Comparison of ENCODE assay signal across 27 cellular contexts in genomic region chr7:37297546-37297945, GRCh38.
A peak's percentile ranks its signal among the peaks of the same experiment; 100 is the strongest.
DNase-seq lines count a peak whose midpoint lies in the region; ATAC-seq, FAIRE-seq and TF ChIP-seq lines count a peak whose summit lies in the region.
"Had no signal": no experiment of that assay in that cellular context is flagged by ENCODE, and none has a peak within 500 bp of the region (broad histone marks: within the 10 kb centered on the region; RNA-seq: fewer than 3 reads in every experiment).

No MANE protein-coding gene starts in this region.

- dilution Hi-C loops in mammary epithelial cell (cut with HindIII; ENCODE audit: low sequenced_read_pairs): no loop called here

- in situ Hi-C loops in mammary epithelial cell (cut with MboI; ENCODE audit: low sequenced_read_pairs in 2 of 2): no loop called here

- CTCF ChIA-PET in MCF 10A (lab: Yijun Ruan, JAX): interaction anchor here (0.8 to 1.3 kb wide), 2 partner anchors 99 to 576 kb away, joined by 3 to 4 read pairs; no protein-coding TSS in a partner anchor
- CTCF ChIA-PET in mammary epithelial cell (lab: Charles Lee; ENCODE audit: low non-redundant PET): no interaction called here

- H3K4me2 ChIP-seq in mammary epithelial cell (ENCODE audit: insufficient read depth, low read depth, low read length): no peak overlapping the region
- H3K4me2 ChIP-seq: hepatocyte had no signal

- H3K4me3 ChIP-seq in mammary epithelial cell (replicated peaks in 1 of 3; ENCODE audit: insufficient read depth in 1 of 3, low read depth in 2 of 3, low read length in 3 of 3): no peak overlapping the region
- H3K4me3 ChIP-seq in kidney (ENCODE audit: low read length in 2 of 2): no peak overlapping the region
- no peak overlapping the region for H3K4me3 ChIP-seq in aorta (ENCODE audit: low read length in 2 of 2)
- H3K4me3 ChIP-seq in spleen: no peak overlapping the region
- H3K4me3 ChIP-seq: adrenal gland, hepatocyte, Peyer's patch, tibial nerve had no signal

- no peaks in the 10 kb centered on the region for H3K36me3 ChIP-seq in mammary epithelial cell (ENCODE audit: insufficient read depth, low read length)
- no peaks in the 10 kb centered on the region for H3K36me3 ChIP-seq in kidney (ENCODE audit: control insufficient read depth in 1 of 2, insufficient read depth in 2 of 2, low read length in 2 of 2)
- H3K36me3 ChIP-seq in aorta (ENCODE audit: control insufficient read depth in 1 of 2, insufficient read depth in 2 of 2, low read length in 1 of 2): no peaks in the 10 kb centered on the region
- peaks cover 0 to 20% (median 1%) of the 10 kb centered on the region in 6 donors for H3K36me3 ChIP-seq in spleen
- H3K36me3 ChIP-seq: adrenal gland, Peyer's patch had no signal

- H3K27ac ChIP-seq in mammary epithelial cell (ENCODE audit: insufficient read depth, low read depth, low read length) (no peak overlapping the region), kidney (ENCODE audit: low read depth in 2 of 2, low read length in 2 of 2) (no peak overlapping the region), aorta (ENCODE audit: low read depth in 1 of 2, low read length in 2 of 2) (no peak overlapping the region), spleen (peak overlapping the region in 3 of 8 donors; percentile 10 to 24 (median 13))
- H3K27ac ChIP-seq: adrenal gland, hepatocyte, Peyer's patch had no signal

- no peaks in the 10 kb centered on the region for H3K79me2 ChIP-seq in mammary epithelial cell (ENCODE audit: insufficient read depth, low read length)
- H3K79me2 ChIP-seq: hepatocyte had no signal

- POLR2A ChIA-PET in MCF 10A (lab: Yijun Ruan, JAX): no interaction called here

- TF ChIP-seq CTCF in MCF 10A (IDR thresholded peaks at IDR 0.05; ENCODE audit: unreplicated experiment) (no peak), mammary epithelial cell (conservative IDR thresholded peaks at IDR 0.05 in 1 of 2, IDR thresholded peaks at IDR 0.05 in 1 of 2; ENCODE audit: extremely low read depth in 1 of 2, insufficient read depth in 1 of 2, low read depth in 1 of 2, low read length in 2 of 2) (no peak), kidney (IDR thresholded peaks at IDR 0.05; ENCODE audit: borderline replicate concordance, extremely low read depth, insufficient read depth) (no peak), spleen (IDR thresholded peaks at IDR 0.05 in 8 of 11, conservative IDR thresholded peaks at IDR 0.05 in 3 of 11) (no peak)

- BruUV-seq in MCF 10A (replicated peaks; lab: Mats Ljungman, UMichigan) (no TSS peak), mammary epithelial cell (replicated peaks; lab: Mats Ljungman, UMichigan) (no TSS peak)

- no peaks in the 10 kb centered on the region for H3K27me3 Mint-ChIP-seq in MCF 10A (ENCODE audit: insufficient read depth, unreplicated experiment)
- H3K27me3 Mint-ChIP-seq: activated B cell treated with CpG ODN at 0.5 μM for 24 hours, brain had no signal

- no peak overlapping the region for H3K27ac Mint-ChIP-seq in MCF 10A (ENCODE audit: low read depth, unreplicated experiment)
- H3K27ac Mint-ChIP-seq: activated B cell treated with CpG ODN at 0.5 μM for 24 hours, brain, natural killer cell had no signal

- H4K20me1 ChIP-seq in mammary epithelial cell (ENCODE audit: insufficient read depth, low read length): no peaks in the 10 kb centered on the region

- no peak overlapping the region for H3K4me3 Mint-ChIP-seq in MCF 10A (ENCODE audit: unreplicated experiment)
- H3K4me3 Mint-ChIP-seq: activated B cell treated with CpG ODN at 0.5 μM for 24 hours, brain, natural killer cell had no signal

- H3K9me3 ChIP-seq in mammary epithelial cell (replicated peaks; ENCODE audit: insufficient read depth, low read length) (peaks cover 5% of the 10 kb centered on the region), kidney (ENCODE audit: control insufficient read depth in 1 of 2, low read length in 2 of 2) (no peaks in the 10 kb centered on the region), aorta (ENCODE audit: control insufficient read depth, low read length) (peaks cover 5% of the 10 kb centered on the region), spleen (no peaks in the 10 kb centered on the region)
- H3K9me3 ChIP-seq: adrenal gland, Peyer's patch, tibial nerve had no signal

- FAIRE-seq in colon (lab: Jason Lieb, UNC) (peak; percentile 10), kidney (lab: Jason Lieb, UNC) (peak; percentile 11)
- FAIRE-seq: GM19239, small intestine had no signal

- no peaks in the 10 kb centered on the region for H3K36me3 Mint-ChIP-seq in MCF 10A (ENCODE audit: insufficient read depth, unreplicated experiment)
- H3K36me3 Mint-ChIP-seq: natural killer cell had no signal

- no peaks in the 10 kb centered on the region for H3K4me1 ChIP-seq in mammary epithelial cell (ENCODE audit: insufficient read depth, low read length)
- no peaks in the 10 kb centered on the region for H3K4me1 ChIP-seq in kidney (ENCODE audit: control insufficient read depth in 1 of 2, insufficient read depth in 1 of 2, low read depth in 1 of 2, low read length in 2 of 2)
- H3K4me1 ChIP-seq in aorta (ENCODE audit: control insufficient read depth in 1 of 2, insufficient read depth in 2 of 2, low read length in 2 of 2): no peaks in the 10 kb centered on the region
- H3K4me1 ChIP-seq in spleen: peaks cover 0 to 17% (median 3%) of the 10 kb centered on the region in 6 donors
- H3K4me1 ChIP-seq: adrenal gland, Peyer's patch had no signal

- intact Hi-C loops in MCF 10A (cut with micrococcal nuclease) (no loop called here), mammary epithelial cell (cut with micrococcal nuclease) (no loop called here), kidney (cut with DNase I) (no loop called here), aorta (cut with DNase I) (no loop called here), spleen (cut with DNase I; ENCODE audit: low total_unique reads) (no loop called here)

- H3K4me1 Mint-ChIP-seq in MCF 10A (ENCODE audit: insufficient read depth, unreplicated experiment): no peaks in the 10 kb centered on the region

- no peaks in the 10 kb centered on the region for H3K9me3 Mint-ChIP-seq in MCF 10A (ENCODE audit: unreplicated experiment)
- H3K9me3 Mint-ChIP-seq: activated B cell treated with CpG ODN at 0.5 μM for 24 hours, natural killer cell had no signal

- no peak for TF ChIP-seq POLR2A in spleen (IDR thresholded peaks at IDR 0.05)

- ATAC-seq in aorta (ENCODE audit: low FRiP score) (peak; percentile 62), HG02970 (IDR thresholded peaks at IDR 0.05; ENCODE audit: low FRiP score, unreplicated experiment) (no peak)
- ATAC-seq: left colon, natural killer cell had no signal

- no peaks in the 10 kb centered on the region for H3K27me3 ChIP-seq in mammary epithelial cell (ENCODE audit: insufficient read depth, low read length)
- H3K27me3 ChIP-seq in aorta (ENCODE audit: control insufficient read depth in 1 of 2, insufficient read depth in 2 of 2, low read length in 1 of 2): no peaks in the 10 kb centered on the region
- no peaks in the 10 kb centered on the region for H3K27me3 ChIP-seq in spleen (replicated peaks in 1 of 7)
- H3K27me3 ChIP-seq: adrenal gland, hepatocyte, Peyer's patch, tibial nerve had no signal

- peak; percentile 32 for DNase-seq in MCF 10A (ENCODE audit: unreplicated experiment)
- no peak for DNase-seq in mammary epithelial cell
- no peak for DNase-seq in kidney
- no peak for DNase-seq in aorta
- no peak for DNase-seq in spleen
- DNase-seq: activated B cell treated with CpG ODN at 0.5 μM for 24 hours; activated CD4-positive, alpha-beta T cell treated with anti-CD3 and anti-CD28 coated beads, Interleukin-2, amount 50 U/mL, for 4 hours; activated effector memory CD4-positive, alpha-beta T cell treated with anti-CD3 and anti-CD28 coated beads, Interleukin-2, amount 50 U/mL, for 16 hours; adrenal gland; DND-41; effector CD4-positive, alpha-beta T cell; erythroblast; foreskin fibroblast; left colon; natural killer cell; NCI-H1105; NCI-H1930; NCI-H69; Peyer's patch; small intestine; stimulated activated CD4-positive, alpha-beta T cell treated with anti-CD3 and anti-CD28 coated beads, Interleukin-2, amount 100 ng/mL, for 24 hours had no signal

- H2AFZ ChIP-seq in mammary epithelial cell (ENCODE audit: low read depth, low read length): no peak overlapping the region
- H2AFZ ChIP-seq: hepatocyte had no signal

- no peak overlapping the region for H3K9ac ChIP-seq in mammary epithelial cell (ENCODE audit: insufficient read depth, low read length)
- no peak overlapping the region for H3K9ac ChIP-seq in kidney (ENCODE audit: low read length in 2 of 2)
